In the genomic region with DNA sequence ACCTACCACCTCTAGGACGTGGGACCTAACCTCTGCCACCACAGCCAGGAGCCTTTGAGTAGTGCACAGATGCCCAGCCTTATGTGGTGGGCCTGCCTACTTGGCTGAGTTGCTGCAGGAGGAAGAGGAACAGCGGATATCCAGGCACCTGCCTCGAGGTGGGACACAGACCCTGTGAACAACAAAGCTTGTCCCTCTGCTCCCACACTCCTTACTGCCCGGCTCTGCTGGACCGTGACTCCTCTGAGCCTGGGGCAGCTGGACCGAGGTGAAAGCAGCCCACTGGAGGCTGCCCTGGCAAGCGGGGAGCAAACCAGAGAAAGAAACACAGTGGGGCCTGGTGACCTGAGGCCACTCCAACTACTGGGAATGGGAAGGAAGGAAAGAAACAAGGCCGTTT, we compare ENCODE assay signal across 26 cellular contexts.
DNase-seq lines count a peak whose midpoint lies in the region; ATAC-seq and TF ChIP-seq lines count a peak whose summit lies in the region.
"Had no signal": no experiment of that assay in that cellular context is flagged by ENCODE, and none has a peak within 500 bp of the region (broad histone marks: within the 10 kb centered on the region; RNA-seq: fewer than 3 reads in every experiment).

No MANE protein-coding gene starts in this region.

- no peak overlapping the region; a peak in 1 of 20 replicates for H3K4me3 ChIP-seq in BLaER1 treated with 17β-estradiol and CSF1 and Interleukin-3, amounts not matched to agents 10 nM and 100 nM
- no peak overlapping the region for H3K4me3 ChIP-seq in subcutaneous abdominal adipose tissue (ENCODE audit: low read depth in 1 of 5, low read length in 5 of 5)
- H3K4me3 ChIP-seq: GM12878, K562 had no signal

- peak overlapping the region; percentile 19 for H3K27ac Mint-ChIP-seq in neural crest cell (ENCODE audit: unreplicated experiment)
- H3K27ac Mint-ChIP-seq: CD8-positive, alpha-beta T cell had no signal

- H3K27me3 Mint-ChIP-seq in neural crest cell (ENCODE audit: low read depth) = no peaks in the 10 kb centered on the region

- H3K4me3 Mint-ChIP-seq in neural crest cell = no peak overlapping the region
- H3K4me3 Mint-ChIP-seq: CD8-positive, alpha-beta T cell had no signal

- H3K9me3 ChIP-seq in BLaER1 treated with 17β-estradiol and CSF1 and Interleukin-3, amounts not matched to agents 10 nM and 100 nM (replicated peaks in 1 of 11) = peaks cover 0 to 15% (median 5%) of the 10 kb centered on the region in 11 experiments; a peak in 17 of 22 replicates
- H3K9me3 ChIP-seq in subcutaneous abdominal adipose tissue (ENCODE audit: control insufficient read depth in 5 of 5, low read length in 5 of 5) = no peaks in the 10 kb centered on the region
- H3K9me3 ChIP-seq: Caco-2 had no signal

- no peak overlapping the region for H3K9ac ChIP-seq in BLaER1 treated with 17β-estradiol and CSF1 and Interleukin-3, amounts not matched to agents 10 nM and 100 nM
- H3K9ac ChIP-seq in subcutaneous abdominal adipose tissue (ENCODE audit: low read length in 5 of 5) = no peak overlapping the region

- H3K27me3 ChIP-seq in BLaER1 treated with 17β-estradiol and CSF1 and Interleukin-3, amounts not matched to agents 10 nM and 100 nM = no peaks in the 10 kb centered on the region; a peak in 1 of 22 replicates
- no peaks in the 10 kb centered on the region for H3K27me3 ChIP-seq in subcutaneous abdominal adipose tissue (ENCODE audit: control insufficient read depth in 5 of 5, insufficient read depth in 4 of 5, low read length in 5 of 5)

- no peaks in the 10 kb centered on the region; a peak in 1 of 22 replicates for H3K36me3 ChIP-seq in BLaER1 treated with 17β-estradiol and CSF1 and Interleukin-3, amounts not matched to agents 10 nM and 100 nM
- peaks cover 4 to 67% (median 43%) of the 10 kb centered on the region in 5 donors for H3K36me3 ChIP-seq in subcutaneous abdominal adipose tissue (ENCODE audit: control insufficient read depth in 5 of 5, insufficient read depth in 5 of 5, low read length in 5 of 5)

- H3K4me1 ChIP-seq in BLaER1 treated with 17β-estradiol and CSF1 and Interleukin-3, amounts not matched to agents 10 nM and 100 nM = peaks cover 29 to 66% (median 55%) of the 10 kb centered on the region in 10 experiments
- peaks cover 0 to 4% (median 3%) of the 10 kb centered on the region in 5 donors for H3K4me1 ChIP-seq in subcutaneous abdominal adipose tissue (ENCODE audit: control insufficient read depth in 5 of 5, insufficient read depth in 5 of 5, low read length in 5 of 5)
- H3K4me1 ChIP-seq: Caco-2 had no signal

- H3K36me3 Mint-ChIP-seq in neural crest cell (ENCODE audit: low read depth) = no peaks in the 10 kb centered on the region
- H3K36me3 Mint-ChIP-seq: CD8-positive, alpha-beta T cell had no signal

- no peaks in the 10 kb centered on the region for H3K4me1 Mint-ChIP-seq in neural crest cell

- H3K27ac ChIP-seq in BLaER1 treated with 17β-estradiol and CSF1 and Interleukin-3, amounts not matched to agents 10 nM and 100 nM = no peak overlapping the region
- H3K27ac ChIP-seq in caudate nucleus (ENCODE audit: low read depth, low read length) (peak overlapping the region; percentile 17), subcutaneous abdominal adipose tissue (ENCODE audit: low read depth, low read length) (peak overlapping the region; percentile 62)
- H3K27ac ChIP-seq: C4-2B had no signal

- H3K4me2 ChIP-seq in BLaER1 treated with 17β-estradiol and CSF1 and Interleukin-3, amounts not matched to agents 10 nM and 100 nM = peak overlapping the region; percentile 31 to 99 (median 79); a peak in 21 of 22 replicates

- DNase-seq in caudate nucleus (lab: John Stamatoyannopoulos, UW) (no peak), neural crest cell (ENCODE audit: low read depth, low spot score) (no peak), NCI-H2196 treated with DMSO at 0.1 percent for 48 hours (lab: John Stamatoyannopoulos, UW; ENCODE audit: unreplicated experiment) (no peak), germinal center (ENCODE audit: low spot score) (no peak)
- DNase-seq: Caco-2; CD8-positive, alpha-beta T cell; DMS 273 treated with DMSO at 0.1 percent for 48 hours; DMS79; GDM1; GOT3; Kasumi-1; MV-4-11; NCI-H1105 treated with DMSO at 0.1 percent for 48 hours; NCI-H146; NCI-H1930; NCI-H2107; NCI-H446; NCI-H524 treated with DMSO at 0.1 percent for 48 hours; NCI-H774 had no signal

- H3K9me3 Mint-ChIP-seq in neural crest cell = no peaks in the 10 kb centered on the region
- H3K9me3 Mint-ChIP-seq: CD8-positive, alpha-beta T cell had no signal

- ATAC-seq in GM18870 (IDR thresholded peaks at IDR 0.05; ENCODE audit: unreplicated experiment) = no peak
- ATAC-seq: CD8-positive, alpha-beta T cell; GM12878; SK-N-SH treated with all-trans-retinoic acid at 6 μM for 48 hours had no signal

- no peaks in the 10 kb centered on the region for H4K20me1 ChIP-seq in BLaER1 treated with 17β-estradiol and CSF1 and Interleukin-3, amounts not matched to agents 10 nM and 100 nM

- TF ChIP-seq CTCF in neural crest cell (conservative IDR thresholded peaks at IDR 0.05) = no peak

Comparison
In these comparisons a context has a peak if more than half of its experiments do, and no peak if none do; other contexts are left out.
1. H3K27ac ChIP-seq: peak in caudate nucleus (single experiment) and subcutaneous abdominal adipose tissue (single experiment); none in BLaER1 treated with 17β-estradiol and CSF1 and Interleukin-3, amounts not matched to agents 10 nM and 100 nM (0 of 11).